Comparison of ENCODE assay signal across 8 cellular contexts in genomic region chrX:41449615-41450014, GRCh38. TPM values are rescaled to one million over a fixed set of nuclear protein-coding genes. Genes with fewer than 3 reads are reported as not detected.
A peak's percentile ranks its signal among the peaks of the same experiment; 100 is the strongest.
DNase-seq lines count a peak whose midpoint lies in the region; ATAC-seq and TF ChIP-seq lines count a peak whose summit lies in the region.

No MANE protein-coding gene starts in this region.

- POLR2A ChIA-PET in OCI-LY7 (lab: Charles Lee) = interaction anchor here (1.0 to 1.4 kb wide), 3 partner anchors 9 to 121 kb away, joined by 3 to 4 read pairs (median 3); no protein-coding TSS in a partner anchor
- POLR2A ChIA-PET in Caco-2 (lab: Charles Lee) = no interaction called here

- no peaks in the 10 kb centered on the region for H3K27me3 Mint-ChIP-seq in stimulated activated naive CD8-positive, alpha-beta T cell treated with anti-CD3 and anti-CD28 coated beads, Interleukin-15, Interleukin-2, amounts not matched to agents 100 ng/mL and 50 ng/mL, for 24 hours
- no peaks in the 10 kb centered on the region for H3K27me3 Mint-ChIP-seq in Caco-2 (ENCODE audit: insufficient read depth, unreplicated experiment)

- BruUV-seq in OCI-LY7 (replicated peaks; lab: Mats Ljungman, UMichigan) = no TSS peak
- no TSS peak for BruUV-seq in Caco-2 (replicated peaks; lab: Mats Ljungman, UMichigan)

- peak overlapping the region; percentile 77 for H3K4me2 ChIP-seq in OCI-LY7 (ENCODE audit: low read length)
- no peak overlapping the region for H3K4me2 ChIP-seq in smooth muscle cell

- H3K9me3 ChIP-seq in OCI-LY7 (ENCODE audit: low read length) (no peaks in the 10 kb centered on the region), subcutaneous abdominal adipose tissue (ENCODE audit: control insufficient read depth in 5 of 5, low read length in 5 of 5) (peaks cover 0 to 8% (median 5%) of the 10 kb centered on the region in 5 donors), Caco-2 (no peaks in the 10 kb centered on the region), smooth muscle cell (replicated peaks; ENCODE audit: low read depth) (no peaks in the 10 kb centered on the region)

- peak overlapping the region; percentile 61 for H3K4me3 Mint-ChIP-seq in stimulated activated naive CD8-positive, alpha-beta T cell treated with anti-CD3 and anti-CD28 coated beads, Interleukin-15, Interleukin-2, amounts not matched to agents 100 ng/mL and 50 ng/mL, for 24 hours
- no peak overlapping the region for H3K4me3 Mint-ChIP-seq in Caco-2 (ENCODE audit: unreplicated experiment)

- WGBS in smooth muscle cell (ENCODE audit: low lambda C conversion rate) = 54% methylated on average over 8 of the region's 8 CpGs

- H3K9ac ChIP-seq in subcutaneous abdominal adipose tissue (ENCODE audit: low read length in 5 of 5) (no peak overlapping the region), smooth muscle cell (ENCODE audit: low read depth) (no peak overlapping the region)

- intact Hi-C loops in OCI-LY7 (cut with micrococcal nuclease; ENCODE audit: unreplicated experiment) = no loop called here
- intact Hi-C loops in Caco-2 (cut with micrococcal nuclease; ENCODE audit: unreplicated experiment) = loop anchor here (10.0 kb wide), 1 partner anchor 115 kb away; the partner anchor contains the start of gene DDX3X

- H2AFZ ChIP-seq in OCI-LY7 (ENCODE audit: low read length) (peak overlapping the region; percentile 98), smooth muscle cell (ENCODE audit: low read depth) (no peak overlapping the region)

- H3K36me3 ChIP-seq in OCI-LY7 (ENCODE audit: insufficient read depth, low read length) = no peaks in the 10 kb centered on the region
- H3K36me3 ChIP-seq in subcutaneous abdominal adipose tissue (ENCODE audit: control insufficient read depth in 5 of 5, insufficient read depth in 5 of 5, low read length in 5 of 5) = no peaks in the 10 kb centered on the region
- no peaks in the 10 kb centered on the region for H3K36me3 ChIP-seq in Caco-2 (ENCODE audit: control insufficient read depth, insufficient read depth, low read length)
- no peaks in the 10 kb centered on the region for H3K36me3 ChIP-seq in smooth muscle cell (ENCODE audit: low read depth)

- DNase-seq in stimulated activated naive CD8-positive, alpha-beta T cell treated with anti-CD3 and anti-CD28 coated beads, Interleukin-15, Interleukin-2, amounts not matched to agents 100 U/mL and 50 U/mL, for 24 hours = no peak
- DNase-seq in OCI-LY7 (ENCODE audit: low spot score) (peak; percentile 59), fibroblast of pulmonary artery (ENCODE audit: low read depth) (no peak), Caco-2 (no peak), smooth muscle cell (lab: John Stamatoyannopoulos, UW; ENCODE audit: unreplicated experiment) (no peak)

- H3K4me3 ChIP-seq in OCI-LY7 (ENCODE audit: low read depth, low read length, poor library complexity, severe bottlenecking) (peak overlapping the region; percentile 47), fibroblast of pulmonary artery (replicated peaks; ENCODE audit: low read depth, low read length) (peak overlapping the region; percentile 21), subcutaneous abdominal adipose tissue (ENCODE audit: low read depth in 1 of 5, low read length in 5 of 5) (peak overlapping the region in 3 of 5 donors; percentile 0 to 34 (median 19)), Caco-2 (ENCODE audit: low read depth, low read length) (no peak overlapping the region), smooth muscle cell (no peak overlapping the region)

- H3K27ac Mint-ChIP-seq in stimulated activated naive CD8-positive, alpha-beta T cell treated with anti-CD3 and anti-CD28 coated beads, Interleukin-15, Interleukin-2, amounts not matched to agents 100 ng/mL and 50 ng/mL, for 24 hours = no peak overlapping the region
- H3K27ac Mint-ChIP-seq in Caco-2 (ENCODE audit: unreplicated experiment) = no peak overlapping the region

- H3F3A ChIP-seq in smooth muscle cell (ENCODE audit: low read depth) = no peaks in the 10 kb centered on the region

- CTCF ChIA-PET in OCI-LY7 (lab: Charles Lee; ENCODE audit: unreplicated experiment) = interaction anchor here (0.6 kb wide), 1 partner anchor 869 kb away, joined by 3 read pairs; the partner anchor contains the start of gene ATP6AP2
- CTCF ChIA-PET in Caco-2 (lab: Charles Lee) = no interaction called here

- no peaks in the 10 kb centered on the region for H3K36me3 Mint-ChIP-seq in stimulated activated naive CD8-positive, alpha-beta T cell treated with anti-CD3 and anti-CD28 coated beads, Interleukin-15, Interleukin-2, amounts not matched to agents 100 ng/mL and 50 ng/mL, for 24 hours (ENCODE audit: low read depth)
- H3K36me3 Mint-ChIP-seq in Caco-2 (ENCODE audit: insufficient read depth, unreplicated experiment) = no peaks in the 10 kb centered on the region

- TF ChIP-seq CTCF in OCI-LY7 (conservative IDR thresholded peaks at IDR 0.05; ENCODE audit: low read length) = no peak
- no peak for TF ChIP-seq CTCF in fibroblast of pulmonary artery (IDR thresholded peaks at IDR 0.05; ENCODE audit: low read length, missing control alignments)
- TF ChIP-seq CTCF in Caco-2 (IDR thresholded peaks at IDR 0.05; ENCODE audit: insufficient read depth in 1 of 2, low read depth in 1 of 2, low read length in 1 of 2, severe bottlenecking in 1 of 2, unreplicated experiment in 1 of 2) = no peak
- TF ChIP-seq CTCF in smooth muscle cell (IDR thresholded peaks at IDR 0.05; ENCODE audit: borderline replicate concordance, insufficient read depth, poor library complexity, severe bottlenecking) = no peak

- H3K79me2 ChIP-seq in OCI-LY7 (ENCODE audit: insufficient read depth, low read depth, low read length) (peaks cover 3% of the 10 kb centered on the region; the same call in 1 of the 2 replicates), smooth muscle cell (ENCODE audit: low read depth) (no peaks in the 10 kb centered on the region)

- H3K9me2 ChIP-seq in OCI-LY7 (ENCODE audit: insufficient read depth, low read length) = no peaks in the 10 kb centered on the region

- H3K4me1 ChIP-seq in OCI-LY7 (ENCODE audit: insufficient read depth, low read length, poor library complexity, severe bottlenecking) (peaks cover 50% of the 10 kb centered on the region), subcutaneous abdominal adipose tissue (ENCODE audit: control insufficient read depth in 5 of 5, insufficient read depth in 5 of 5, low read length in 5 of 5) (peaks cover 0 to 11% (median 3%) of the 10 kb centered on the region in 5 donors), Caco-2 (no peaks in the 10 kb centered on the region), smooth muscle cell (ENCODE audit: low read depth) (peaks cover 4% of the 10 kb centered on the region)

- peaks cover 0 to 7% (median 3%) of the 10 kb centered on the region in 5 donors for H3K27me3 ChIP-seq in subcutaneous abdominal adipose tissue (ENCODE audit: control insufficient read depth in 5 of 5, insufficient read depth in 4 of 5, low read length in 5 of 5)
- no peaks in the 10 kb centered on the region for H3K27me3 ChIP-seq in Caco-2 (replicated peaks; ENCODE audit: control insufficient read depth, insufficient read depth, low read length)
- H3K27me3 ChIP-seq in smooth muscle cell (ENCODE audit: low read depth) = no peaks in the 10 kb centered on the region

- H3K9me3 Mint-ChIP-seq in stimulated activated naive CD8-positive, alpha-beta T cell treated with anti-CD3 and anti-CD28 coated beads, Interleukin-15, Interleukin-2, amounts not matched to agents 100 ng/mL and 50 ng/mL, for 24 hours = no peaks in the 10 kb centered on the region
- H3K9me3 Mint-ChIP-seq in Caco-2 (ENCODE audit: unreplicated experiment) = no peaks in the 10 kb centered on the region

- ATAC-seq in stimulated activated naive CD8-positive, alpha-beta T cell treated with anti-CD3 and anti-CD28 coated beads, Interleukin-15, Interleukin-2, amounts not matched to agents 100 U/mL and 50 U/mL, for 24 hours = no peak
- ATAC-seq in HG02798 (IDR thresholded peaks at IDR 0.05; ENCODE audit: poor library complexity, unreplicated experiment) = no peak

- peaks cover 21% of the 10 kb centered on the region for H3K4me1 Mint-ChIP-seq in stimulated activated naive CD8-positive, alpha-beta T cell treated with anti-CD3 and anti-CD28 coated beads, Interleukin-15, Interleukin-2, amounts not matched to agents 100 ng/mL and 50 ng/mL, for 24 hours (ENCODE audit: low read depth)
- peaks cover 8% of the 10 kb centered on the region for H3K4me1 Mint-ChIP-seq in Caco-2 (ENCODE audit: low read depth, unreplicated experiment)

- H3K27ac ChIP-seq in OCI-LY7 (ENCODE audit: low read depth, low read length, poor library complexity, severe bottlenecking) (peak overlapping the region; percentile 69), subcutaneous abdominal adipose tissue (ENCODE audit: low read depth, low read length) (no peak overlapping the region), smooth muscle cell (ENCODE audit: low read depth) (no peak overlapping the region)

- H4K20me1 ChIP-seq in OCI-LY7 (ENCODE audit: insufficient read depth, low read length) = no peaks in the 10 kb centered on the region
- H4K20me1 ChIP-seq in smooth muscle cell (ENCODE audit: low read depth) = no peaks in the 10 kb centered on the region

RNA-seq across cellular contexts. Expression of gene NYX, which starts 2.5 kb away (rescaled TPM):
- total RNA-seq in OCI-LY7 (2014; rRNA removed; shearing (Covaris generic)) = not detected in 2 replicates
- total RNA-seq in OCI-LY7 (2022) (0.23 TPM in 1 of 2 replicates, not detected in the other), Caco-2 (2022) (not detected in 2 replicates), smooth muscle cell (not detected in 2 replicates)
- not detected in 2 replicates for polyA plus RNA-seq in smooth muscle cell

Comparison
In these comparisons a context has a peak if more than half of its experiments do, and no peak if none do; other contexts are left out.
1. H3K4me3 ChIP-seq: peak in OCI-LY7 (single experiment), fibroblast of pulmonary artery (single experiment) and subcutaneous abdominal adipose tissue (3 of 5); none in Caco-2 (single experiment) and smooth muscle cell (single experiment).